In genomic region chr12:113439606-113440030, GRCh38 we compare ENCODE assay signal across 9 cellular contexts. TPM values are rescaled to one million over a fixed set of nuclear protein-coding genes. Genes with fewer than 3 reads are reported as not detected.
DNase-seq lines count a peak whose midpoint lies in the region; ATAC-seq, FAIRE-seq and TF ChIP-seq lines count a peak whose summit lies in the region.
"Had no signal": no experiment of that assay in that cellular context is flagged by ENCODE, and none has a peak within 500 bp of the region (broad histone marks: within the 10 kb centered on the region; RNA-seq: fewer than 3 reads in every experiment).

No MANE protein-coding gene starts in this region.

- 7 to 22% (median 15%) methylated on average over 8 of the region's 8 CpGs for WGBS in ovary, 3 donors

- POLR2A ChIA-PET in endothelial cell of umbilical vein (lab: Charles Lee), result no interaction called here

- H3K4me2 ChIP-seq in endothelial cell of umbilical vein (ENCODE audit: insufficient read depth, low read length), result no peak overlapping the region

- H3K9me3 ChIP-seq in NT2/D1 (ENCODE audit: insufficient read depth, low read length) (no peaks in the 10 kb centered on the region), endothelial cell of umbilical vein (replicated peaks; ENCODE audit: control insufficient read depth, insufficient read depth, low read length) (no peaks in the 10 kb centered on the region), ovary (no peaks in the 10 kb centered on the region)

- TF ChIP-seq POLR2A in endothelial cell of umbilical vein (IDR thresholded peaks at IDR 0.05; ENCODE audit: low read depth, low read length) (no peak), ovary (IDR thresholded peaks at IDR 0.05) (no peak)

- H3K9me1 ChIP-seq in endothelial cell of umbilical vein (replicated peaks; ENCODE audit: control insufficient read depth, extremely low read depth, insufficient read depth, low read length), result no peaks in the 10 kb centered on the region

- no peaks in the 10 kb centered on the region for H3K9me3 Mint-ChIP-seq in activated CD8-positive, alpha-beta memory T cell treated with anti-CD3 and anti-CD28 coated beads, Interleukin-2, amount 10 ng/mL, durations not matched to agents 7 days and 5 days (ENCODE audit: low read depth)

- H3K27ac Mint-ChIP-seq in activated CD8-positive, alpha-beta memory T cell treated with anti-CD3 and anti-CD28 coated beads, Interleukin-2, amount 10 ng/mL, durations not matched to agents 7 days and 5 days, result no peak overlapping the region

- peaks cover 11% of the 10 kb centered on the region for H3K4me1 ChIP-seq in NT2/D1 (ENCODE audit: insufficient read depth, insufficient read length)
- no peaks in the 10 kb centered on the region for H3K4me1 ChIP-seq in endothelial cell of umbilical vein (ENCODE audit: control insufficient read depth, extremely low read depth, insufficient read depth, low read length)
- H3K4me1 ChIP-seq in ovary (ENCODE audit: insufficient read depth), result no peaks in the 10 kb centered on the region

- no peaks in the 10 kb centered on the region for H4K20me1 ChIP-seq in endothelial cell of umbilical vein (replicated peaks; ENCODE audit: control insufficient read depth, extremely low read depth, insufficient read depth, low read length)

- no peak overlapping the region for H2AFZ ChIP-seq in endothelial cell of umbilical vein (ENCODE audit: low read depth, low read length)

- DNase-seq in AG09319 (ENCODE audit: extremely low read depth, low read depth) (no peak), GM20000 (ENCODE audit: low spot score) (peak; percentile 47), NT2/D1 (ENCODE audit: low read depth, low spot score) (peak; percentile 78), endothelial cell of umbilical vein (ENCODE audit: low read depth, low spot score) (peak; percentile 44), ovary (peak in 4 of 5 donors; percentile 42 to 57 (median 46)), GOT3 (lab: John Stamatoyannopoulos, UW) (no peak)
- no peak for DNase-seq in activated CD8-positive, alpha-beta memory T cell treated with anti-CD3 and anti-CD28 coated beads, Interleukin-2, amount 10 ng/mL, durations not matched to agents 7 days and 5 days
- no peak for DNase-seq in stimulated activated naive CD4-positive, alpha-beta T cell treated with Interleukin-2 at 50 U/mL for 16 hours (lab: John Stamatoyannopoulos, UW)

- H3K27ac ChIP-seq in endothelial cell of umbilical vein (ENCODE audit: insufficient read depth, low read depth, low read length), result no peak overlapping the region
- no peak overlapping the region for H3K27ac ChIP-seq in ovary
- H3K27ac ChIP-seq: epithelial cell of prostate had no signal

- no peaks in the 10 kb centered on the region for H3K27me3 ChIP-seq in NT2/D1 (ENCODE audit: insufficient read depth, insufficient read length)
- peaks cover 0 to 2% of the 10 kb centered on the region in 2 experiments for H3K27me3 ChIP-seq in endothelial cell of umbilical vein (ENCODE audit: control insufficient read depth in 2 of 2, insufficient read depth in 2 of 2, low read length in 2 of 2)
- H3K27me3 ChIP-seq in ovary, result no peaks in the 10 kb centered on the region

- no peak for ATAC-seq in activated CD8-positive, alpha-beta memory T cell treated with anti-CD3 and anti-CD28 coated beads, Interleukin-2, amount 10 ng/mL, durations not matched to agents 7 days and 5 days

- no peak overlapping the region for H3K9ac ChIP-seq in NT2/D1 (ENCODE audit: insufficient read length, low read depth)
- no peak overlapping the region for H3K9ac ChIP-seq in endothelial cell of umbilical vein (replicated peaks; ENCODE audit: extremely low read depth, insufficient read depth, low read length)

- intact Hi-C loops in endothelial cell of umbilical vein (cut with micrococcal nuclease), result no loop called here
- intact Hi-C loops in ovary (cut with DNase I), result loop anchor here in 1 of 4 donors (10.0 kb wide), 1 partner anchor 265 kb away; no protein-coding TSS in a partner anchor

- H3K4me1 Mint-ChIP-seq in activated CD8-positive, alpha-beta memory T cell treated with anti-CD3 and anti-CD28 coated beads, Interleukin-2, amount 10 ng/mL, durations not matched to agents 7 days and 5 days, result no peaks in the 10 kb centered on the region

- H3K27me3 Mint-ChIP-seq in activated CD8-positive, alpha-beta memory T cell treated with anti-CD3 and anti-CD28 coated beads, Interleukin-2, amount 10 ng/mL, durations not matched to agents 7 days and 5 days, result peaks cover 9% of the 10 kb centered on the region

- H3K36me3 Mint-ChIP-seq in activated CD8-positive, alpha-beta memory T cell treated with anti-CD3 and anti-CD28 coated beads, Interleukin-2, amount 10 ng/mL, durations not matched to agents 7 days and 5 days, result no peaks in the 10 kb centered on the region

- TF ChIP-seq EP300 in ovary (IDR thresholded peaks at IDR 0.05), result no peak

- no TSS peak for BruUV-seq in endothelial cell of umbilical vein (replicated peaks; lab: Mats Ljungman, UMichigan)

- H3K79me2 ChIP-seq in endothelial cell of umbilical vein (ENCODE audit: control insufficient read depth, insufficient read depth, low read length), result no peaks in the 10 kb centered on the region

- TF ChIP-seq CTCF in AG09319 (IDR thresholded peaks at IDR 0.05; ENCODE audit: low read depth, low read length) (peak; percentile 70), GM20000 (IDR thresholded peaks at IDR 0.05; ENCODE audit: extremely low read depth, missing control alignments) (peak; percentile 63), endothelial cell of umbilical vein (IDR thresholded peaks at IDR 0.05; ENCODE audit: extremely low read depth in 1 of 2, insufficient read depth in 1 of 2, low read depth in 1 of 2, low read length in 2 of 2) (peak; percentile 68 to 80), ovary (IDR thresholded peaks at IDR 0.05) (no peak)

- H3K4me3 ChIP-seq in NT2/D1 (ENCODE audit: insufficient read length, low read depth) (no peak overlapping the region), endothelial cell of umbilical vein (replicated peaks in 1 of 3; ENCODE audit: insufficient read depth in 1 of 3, low read depth in 1 of 3, low read length in 3 of 3) (no peak overlapping the region), ovary (no peak overlapping the region)

- dilution Hi-C loops in endothelial cell of umbilical vein (cut with MboI; ENCODE audit: extremely low pct_ligation_motif_present, low sequenced_read_pairs), result no loop called here

- no peak overlapping the region for H3K4me3 Mint-ChIP-seq in activated CD8-positive, alpha-beta memory T cell treated with anti-CD3 and anti-CD28 coated beads, Interleukin-2, amount 10 ng/mL, durations not matched to agents 7 days and 5 days

- H3K36me3 ChIP-seq in NT2/D1 (ENCODE audit: insufficient read depth, insufficient read length, low read length) (no peaks in the 10 kb centered on the region), endothelial cell of umbilical vein (ENCODE audit: control insufficient read depth in 2 of 2, extremely low read depth in 1 of 2, insufficient read depth in 2 of 2, low read length in 2 of 2) (no peaks in the 10 kb centered on the region), ovary (no peaks in the 10 kb centered on the region)

- FAIRE-seq in endothelial cell of umbilical vein (lab: Jason Lieb, UNC), result peak; percentile 67

- CTCF ChIA-PET in endothelial cell of umbilical vein (lab: Charles Lee), result interaction anchor here (2.2 to 2.4 kb wide), 2 partner anchors 14 to 473 kb away, joined by 10 read pairs; no protein-coding TSS in a partner anchor
- CTCF ChIA-PET in activated CD8-positive, alpha-beta memory T cell treated with anti-CD3 and anti-CD28 coated beads, Interleukin-2, amount 10 ng/mL, durations not matched to agents 7 days and 5 days (lab: Charles Lee), result no interaction called here

RNA-seq across cellular contexts. Expression of gene SDSL, which starts 17.4 kb away (rescaled TPM):
- total RNA-seq in endothelial cell of umbilical vein (3.7 and 5.7 TPM in 2 replicates), ovary (10 to 100 TPM in 1 of 7 donors, 1 to 10 TPM in 6; 1.7 to 19.3 (median 4.5) TPM)
- polyA plus RNA-seq in endothelial cell of umbilical vein (15.5 and 16.9 TPM in 2 replicates), ovary (1 to 10 TPM in 1 of 2 donors, under 1 TPM in 1; 0.43 to 3.0 TPM)
- polyA plus RNA-seq in endothelial cell of umbilical vein (2011; cell fraction: cytosol; rRNA removed), result 10.3 and 10.8 TPM in 2 replicates
- 4.5 and 5.9 TPM in 2 replicates for polyA plus RNA-seq in endothelial cell of umbilical vein (2011; cell fraction: nucleus; rRNA removed)
- 9.0 and 9.6 TPM in 2 replicates for polyA plus RNA-seq in endothelial cell of umbilical vein (2012)
- 1.7 and 3.5 TPM in 2 replicates for polyA minus RNA-seq in endothelial cell of umbilical vein
- polyA minus RNA-seq in endothelial cell of umbilical vein (2011; cell fraction: cytosol; rRNA and poly(A)+ RNA removed), result 5.2 TPM
- polyA minus RNA-seq in endothelial cell of umbilical vein (2011; cell fraction: nucleus; rRNA and poly(A)+ RNA removed), result 0.38 and 1.4 TPM in 2 replicates
- under 1 TPM; 0.32 to 0.45 TPM for total RNA-seq in activated CD8-positive, alpha-beta memory T cell treated with anti-CD3 and anti-CD28 coated beads, Interleukin-2, amount 10 ng/mL, durations not matched to agents 7 days and 5 days

RNA-seq across cellular contexts. Expression of gene LHX5, which starts 32.1 kb away (rescaled TPM):
- total RNA-seq in endothelial cell of umbilical vein, result not detected in 2 replicates
- not detected in 2 replicates for polyA plus RNA-seq in endothelial cell of umbilical vein
- not detected in 2 replicates for polyA plus RNA-seq in endothelial cell of umbilical vein (2011; cell fraction: cytosol; rRNA removed)
- not detected in 2 replicates for polyA plus RNA-seq in endothelial cell of umbilical vein (2011; cell fraction: nucleus; rRNA removed)
- polyA plus RNA-seq in endothelial cell of umbilical vein (2012), result not detected in 2 replicates
- polyA minus RNA-seq in endothelial cell of umbilical vein, result not detected in 2 replicates
- not detected for polyA minus RNA-seq in endothelial cell of umbilical vein (2011; cell fraction: cytosol; rRNA and poly(A)+ RNA removed)
- not detected in 2 replicates for polyA minus RNA-seq in endothelial cell of umbilical vein (2011; cell fraction: nucleus; rRNA and poly(A)+ RNA removed)
- not detected for total RNA-seq in ovary
- polyA plus RNA-seq in ovary, result not detected
- not detected for total RNA-seq in activated CD8-positive, alpha-beta memory T cell treated with anti-CD3 and anti-CD28 coated beads, Interleukin-2, amount 10 ng/mL, durations not matched to agents 7 days and 5 days

RNA-seq across cellular contexts. Expression of gene SDS, which starts 35.9 kb away (rescaled TPM):
- total RNA-seq in endothelial cell of umbilical vein, result not detected in 2 replicates
- not detected in 2 replicates for polyA plus RNA-seq in endothelial cell of umbilical vein
- not detected in 2 replicates for polyA plus RNA-seq in endothelial cell of umbilical vein (2011; cell fraction: cytosol; rRNA removed)
- not detected in 2 replicates for polyA plus RNA-seq in endothelial cell of umbilical vein (2011; cell fraction: nucleus; rRNA removed)
- polyA plus RNA-seq in endothelial cell of umbilical vein (2012), result not detected in 2 replicates
- polyA minus RNA-seq in endothelial cell of umbilical vein, result not detected in 2 replicates
- polyA minus RNA-seq in endothelial cell of umbilical vein (2011; cell fraction: cytosol; rRNA and poly(A)+ RNA removed), result not detected
- polyA minus RNA-seq in endothelial cell of umbilical vein (2011; cell fraction: nucleus; rRNA and poly(A)+ RNA removed), result not detected in 2 replicates
- 10 to 100 TPM in 1 of 7 donors, 1 to 10 TPM in 2, under 1 TPM in 2, not detected in 2; 0.20 to 12.8 (median 1.0) TPM for total RNA-seq in ovary
- 1 to 10 TPM in 1 of 2 donors, under 1 TPM in 1; 0.36 to 1.4 TPM for polyA plus RNA-seq in ovary
- total RNA-seq in activated CD8-positive, alpha-beta memory T cell treated with anti-CD3 and anti-CD28 coated beads, Interleukin-2, amount 10 ng/mL, durations not matched to agents 7 days and 5 days, result not detected

Comparison
In these comparisons a context has a peak if more than half of its experiments do, and no peak if none do; other contexts are left out.
1. DNase-seq: peak in GM20000 (single experiment), NT2/D1 (single experiment), endothelial cell of umbilical vein (single experiment) and ovary (4 of 5); none in AG09319 (single experiment), activated CD8-positive, alpha-beta memory T cell treated with anti-CD3 and anti-CD28 coated beads, Interleukin-2, amount 10 ng/mL, durations not matched to agents 7 days and 5 days (single experiment), GOT3 (single experiment) and stimulated activated naive CD4-positive, alpha-beta T cell treated with Interleukin-2 at 50 U/mL for 16 hours (single experiment).
2. CTCF ChIP-seq: peak in AG09319 (single experiment), GM20000 (single experiment) and endothelial cell of umbilical vein (2 of 2); none in ovary (0 of 3).